In the genomic region with DNA sequence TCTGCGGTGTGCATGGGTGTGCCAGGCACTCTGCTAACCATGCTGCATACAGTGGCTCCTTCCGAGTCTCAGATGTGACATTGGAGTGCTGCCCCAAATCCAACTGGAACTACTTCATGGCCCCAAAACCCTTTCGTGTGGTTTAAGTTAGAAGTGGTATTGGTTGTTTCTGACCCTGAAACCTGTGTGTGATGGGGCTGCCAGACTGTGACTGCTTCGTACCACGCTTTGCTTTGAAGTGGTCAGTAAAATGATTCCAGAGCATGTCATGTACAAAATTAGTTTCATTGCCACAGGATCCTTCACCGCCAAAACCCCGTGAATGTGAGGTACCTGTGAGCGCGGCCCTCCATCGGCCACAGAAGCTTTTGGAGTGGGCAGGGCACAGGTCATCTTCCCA, we compare ENCODE assay signal across 2 cellular contexts.
TF ChIP-seq lines count a peak whose summit lies in the region.

No MANE protein-coding gene starts in this region.

TF ChIP-seq in IMR-90, 13 proteins besides CTCF, POLR2A, EP300 and RAD21:
- TF ChIP-seq SMC3 (IDR thresholded peaks at IDR 0.05; ENCODE audit: low read depth, low read length), result no peak
- no peak for TF ChIP-seq MAFK (IDR thresholded peaks at IDR 0.05; ENCODE audit: low read depth, low read length)
- no peak for TF ChIP-seq RFX5 (IDR thresholded peaks at IDR 0.05; ENCODE audit: low read depth, low read length)
- TF ChIP-seq CEBPB (IDR thresholded peaks at IDR 0.05; ENCODE audit: low read depth, low read length), result no peak
- TF ChIP-seq, protein P1, sequence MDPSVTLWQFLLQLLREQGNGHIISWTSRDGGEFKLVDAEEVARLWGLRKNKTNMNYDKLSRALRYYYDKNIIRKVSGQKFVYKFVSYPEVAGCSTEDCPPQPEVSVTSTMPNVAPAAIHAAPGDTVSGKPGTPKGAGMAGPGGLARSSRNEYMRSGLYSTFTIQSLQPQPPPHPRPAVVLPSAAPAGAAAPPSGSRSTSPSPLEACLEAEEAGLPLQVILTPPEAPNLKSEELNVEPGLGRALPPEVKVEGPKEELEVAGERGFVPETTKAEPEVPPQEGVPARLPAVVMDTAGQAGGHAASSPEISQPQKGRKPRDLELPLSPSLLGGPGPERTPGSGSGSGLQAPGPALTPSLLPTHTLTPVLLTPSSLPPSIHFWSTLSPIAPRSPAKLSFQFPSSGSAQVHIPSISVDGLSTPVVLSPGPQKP (IDR thresholded peaks at IDR 0.05; ENCODE audit: borderline replicate concordance, low read depth, low read length), result no peak
- no peak for TF ChIP-seq MAZ (IDR thresholded peaks at IDR 0.05; ENCODE audit: borderline replicate concordance, low read depth, low read length)
- TF ChIP-seq BHLHE40 (IDR thresholded peaks at IDR 0.05; ENCODE audit: low read depth, low read length), result no peak
- no peak for TF ChIP-seq NFE2L2 (IDR thresholded peaks at IDR 0.05; ENCODE audit: low read depth, low read length)

TF ChIP-seq in GM12878, 131 proteins besides CTCF, POLR2A, EP300 and RAD21:
- TF ChIP-seq SUPT20H (IDR thresholded peaks at IDR 0.05; ENCODE audit: borderline replicate concordance, control insufficient read depth, low read depth, low read length) (no peak), GABPA (IDR thresholded peaks at IDR 0.05; ENCODE audit: low read depth) (no peak), EED (IDR thresholded peaks at IDR 0.05; ENCODE audit: low read depth) (no peak), BCL11A (IDR thresholded peaks at IDR 0.05; ENCODE audit: low read depth, low read length) (no peak), NBN (IDR thresholded peaks at IDR 0.05) (no peak), CBX5 (IDR thresholded peaks at IDR 0.05; ENCODE audit: low read depth) (no peak), POLR2AphosphoS2 (IDR thresholded peaks at IDR 0.05; ENCODE audit: low read depth, low read length) (no peak), CEBPZ (IDR thresholded peaks at IDR 0.05; ENCODE audit: low read depth, low read length) (no peak), JUND (IDR thresholded peaks at IDR 0.05; ENCODE audit: low read depth, low read length) (no peak), PAX8 (IDR thresholded peaks at IDR 0.05) (no peak), TCF7 (IDR thresholded peaks at IDR 0.05; ENCODE audit: borderline replicate concordance) (peak; percentile 55; the same call in 1 of the 2 replicates), SREBF1 (IDR thresholded peaks at IDR 0.05; ENCODE audit: low read length) (no peak), ZNF274 (IDR thresholded peaks at IDR 0.05; ENCODE audit: insufficient read depth, insufficient read length) (no peak), RUNX3 (IDR thresholded peaks at IDR 0.05; ENCODE audit: low read length) (peak; percentile 67), RCOR1 (conservative IDR thresholded peaks at IDR 0.05; ENCODE audit: low read depth, low read length) (no peak), GATAD2B (conservative IDR thresholded peaks at IDR 0.05; ENCODE audit: low read depth) (no peak)
- TF ChIP-seq, protein P2, sequence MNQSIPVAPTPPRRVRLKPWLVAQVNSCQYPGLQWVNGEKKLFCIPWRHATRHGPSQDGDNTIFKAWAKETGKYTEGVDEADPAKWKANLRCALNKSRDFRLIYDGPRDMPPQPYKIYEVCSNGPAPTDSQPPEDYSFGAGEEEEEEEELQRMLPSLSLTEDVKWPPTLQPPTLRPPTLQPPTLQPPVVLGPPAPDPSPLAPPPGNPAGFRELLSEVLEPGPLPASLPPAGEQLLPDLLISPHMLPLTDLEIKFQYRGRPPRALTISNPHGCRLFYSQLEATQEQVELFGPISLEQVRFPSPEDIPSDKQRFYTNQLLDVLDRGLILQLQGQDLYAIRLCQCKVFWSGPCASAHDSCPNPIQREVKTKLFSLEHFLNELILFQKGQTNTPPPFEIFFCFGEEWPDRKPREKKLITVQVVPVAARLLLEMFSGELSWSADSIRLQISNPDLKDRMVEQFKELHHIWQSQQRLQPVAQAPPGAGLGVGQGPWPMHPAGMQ (IDR thresholded peaks at IDR 0.05; ENCODE audit: borderline replicate concordance), result no peak
TF ChIP-seq in GM12878: peak in this region for 2.
